In the genomic region with DNA sequence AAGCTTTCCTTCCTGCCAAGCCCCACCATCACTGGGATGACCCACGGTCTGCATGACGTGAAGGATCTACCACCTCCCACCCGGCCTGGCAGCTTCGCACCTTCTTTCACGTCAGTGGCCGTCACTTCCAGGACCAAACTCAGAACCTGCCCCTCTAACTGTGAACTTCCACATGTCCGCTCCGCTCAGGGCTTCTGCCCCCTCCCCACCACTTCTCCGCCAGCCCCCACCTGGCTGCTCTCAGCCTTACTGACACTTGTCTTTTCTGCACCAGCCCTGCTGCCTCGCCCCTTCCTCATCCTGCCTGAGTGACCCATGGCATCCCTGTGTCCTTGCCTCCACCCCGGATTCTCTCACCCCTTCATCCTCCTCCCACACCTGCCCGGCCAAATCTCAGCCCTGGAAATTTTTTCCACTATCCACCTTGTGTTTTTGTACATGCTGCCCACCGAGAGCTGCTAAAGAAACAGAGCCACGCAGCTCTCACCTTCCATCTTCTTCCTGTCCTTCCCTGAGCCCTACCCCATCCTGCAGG, we compare ENCODE assay signal across 34 cellular contexts. TPM values are rescaled to one million over a fixed set of nuclear protein-coding genes. Genes with fewer than 3 reads are reported as not detected.
"Had no signal": no experiment of that assay in that cellular context is flagged by ENCODE, and none has a peak within 500 bp of the region (broad histone marks: within the 10 kb centered on the region; RNA-seq: fewer than 3 reads in every experiment).

No MANE protein-coding gene starts in this region.

- H3K9me3 ChIP-seq: esophagus squamous epithelium, heart right ventricle, left lung, right lobe of liver, thoracic aorta, vagina had no signal

- ATAC-seq: naive thymus-derived CD4-positive, alpha-beta T cell; right lobe of liver; stimulated activated naive CD8-positive, alpha-beta T cell treated with anti-CD3 and anti-CD28 coated beads, Interleukin-15, Interleukin-2, amounts not matched to agents 100 U/mL and 50 U/mL, for 24 hours had no signal

- H3K27me3 ChIP-seq: esophagus squamous epithelium, right lobe of liver, vagina had no signal

- H3K27ac Mint-ChIP-seq: activated CD4-positive, alpha-beta memory T cell treated with anti-CD3 and anti-CD28 coated beads for 36 hours; activated CD4-positive, alpha-beta T cell treated with anti-CD3 and anti-CD28 coated beads, Interleukin-2, amount 10 ng/mL, durations not matched to agents 24 days and 14 days; activated naive CD4-positive, alpha-beta T cell treated with anti-CD3 and anti-CD28 coated beads, Interleukin-2, amount 10 ng/mL, durations not matched to agents 7 days and 5 days; activated naive CD8-positive, alpha-beta T cell treated with anti-CD3 and anti-CD28 coated beads, Interleukin-2, amount 10 ng/mL, durations not matched to agents 7 days and 5 days; activated T-cell treated with anti-CD3 and anti-CD28 coated beads, Interleukin-2, amount 50 U/mL, for 24 hours; naive thymus-derived CD4-positive, alpha-beta T cell; T-helper 1 cell treated with Interleukin-12 subunit alpha and Interleukin-12 subunit beta and Interleukin-4 antibody, amounts not matched to agents 30 μg/mL and 1 μg/mL, for 36 hours; type B pancreatic cell had no signal

- H3K4me1 ChIP-seq: right lobe of liver had no signal

- H3K4me3 Mint-ChIP-seq: activated CD4-positive, alpha-beta memory T cell treated with anti-CD3 and anti-CD28 coated beads for 36 hours; activated CD4-positive, alpha-beta T cell treated with anti-CD3 and anti-CD28 coated beads, Interleukin-2, amount 10 ng/mL, durations not matched to agents 24 days and 14 days; activated naive CD4-positive, alpha-beta T cell treated with anti-CD3 and anti-CD28 coated beads, Interleukin-2, amount 10 ng/mL, durations not matched to agents 7 days and 5 days; activated naive CD8-positive, alpha-beta T cell treated with anti-CD3 and anti-CD28 coated beads, Interleukin-2, amount 10 ng/mL, durations not matched to agents 7 days and 5 days; activated T-cell treated with anti-CD3 and anti-CD28 coated beads, Interleukin-2, amount 50 U/mL, for 24 hours; naive thymus-derived CD4-positive, alpha-beta T cell; T-helper 1 cell treated with Interleukin-12 subunit alpha and Interleukin-12 subunit beta and Interleukin-4 antibody, amounts not matched to agents 30 μg/mL and 1 μg/mL, for 36 hours; type B pancreatic cell had no signal

- H3K4me3 ChIP-seq: esophagus squamous epithelium, heart right ventricle, left lung, right lobe of liver, thoracic aorta, vagina had no signal

- H3K36me3 Mint-ChIP-seq: activated CD4-positive, alpha-beta memory T cell treated with anti-CD3 and anti-CD28 coated beads for 36 hours; activated naive CD4-positive, alpha-beta T cell treated with anti-CD3 and anti-CD28 coated beads, Interleukin-2, amount 10 ng/mL, durations not matched to agents 7 days and 5 days; activated naive CD8-positive, alpha-beta T cell treated with anti-CD3 and anti-CD28 coated beads, Interleukin-2, amount 10 ng/mL, durations not matched to agents 7 days and 5 days; naive thymus-derived CD4-positive, alpha-beta T cell; type B pancreatic cell had no signal

- DNase-seq: activated CD4-positive, alpha-beta memory T cell treated with anti-CD3 and anti-CD28 coated beads for 36 hours; activated CD4-positive, alpha-beta T cell treated with anti-CD3 and anti-CD28 coated beads, Interleukin-2, amount 10 ng/mL, durations not matched to agents 24 days and 14 days; activated CD4-positive, CD25-positive, alpha-beta regulatory T cell treated with anti-CD3 and anti-CD28 coated beads, Interleukin-2, amount 50 U/mL, for 72 hours; activated CD8-positive, alpha-beta memory T cell treated with anti-CD3 and anti-CD28 coated beads, Interleukin-2, amount 50 U/mL, for 48 hours; activated gamma-delta T cell; activated naive CD4-positive, alpha-beta T cell treated with anti-CD3 and anti-CD28 coated beads, Interleukin-2, amount 10 ng/mL, durations not matched to agents 7 days and 5 days; activated naive CD8-positive, alpha-beta T cell treated with anti-CD3 and anti-CD28 coated beads, Interleukin-2, amount 10 ng/mL, durations not matched to agents 7 days and 5 days; activated T-cell treated with anti-CD3 and anti-CD28 coated beads, Interleukin-2, amount 50 U/mL, for 24 hours; amniotic stem cell; central memory CD4-positive, alpha-beta T cell; dermis blood vessel endothelial cell; effector CD4-positive, alpha-beta T cell; esophagus squamous epithelium; foreskin melanocyte; heart right ventricle; kidney glomerular epithelial cell; left lung; naive thymus-derived CD4-positive, alpha-beta T cell; stimulated activated CD4-positive, alpha-beta T cell treated with anti-CD3 and anti-CD28 coated beads, Interleukin-12 subunit alpha, Interleukin-12 subunit beta, amount 100 ng/mL, for 4 hours; stimulated activated CD4-positive, alpha-beta T cell treated with anti-CD3 and anti-CD28 coated beads, Interleukin-4, amount 100 ng/mL, for 1 hour; stimulated activated naive CD8-positive, alpha-beta T cell treated with anti-CD3 and anti-CD28 coated beads, Interleukin-15, Interleukin-2, amounts not matched to agents 100 U/mL and 50 U/mL, for 24 hours; SW 1271; T-helper 9 cell had no signal

- H3K27ac ChIP-seq: heart right ventricle, left lung, right lobe of liver, thoracic aorta, vagina had no signal

- H3K36me3 ChIP-seq: heart right ventricle, left lung, right lobe of liver, thoracic aorta, vagina had no signal

- H3K27me3 Mint-ChIP-seq: activated CD4-positive, alpha-beta memory T cell treated with anti-CD3 and anti-CD28 coated beads for 36 hours; activated T-cell treated with anti-CD3 and anti-CD28 coated beads, Interleukin-2, amount 50 U/mL, for 24 hours had no signal

- H3K9me3 Mint-ChIP-seq: activated CD4-positive, alpha-beta memory T cell treated with anti-CD3 and anti-CD28 coated beads for 36 hours; activated CD4-positive, alpha-beta T cell treated with anti-CD3 and anti-CD28 coated beads, Interleukin-2, amount 10 ng/mL, durations not matched to agents 24 days and 14 days; activated naive CD4-positive, alpha-beta T cell treated with anti-CD3 and anti-CD28 coated beads, Interleukin-2, amount 10 ng/mL, durations not matched to agents 7 days and 5 days; activated naive CD8-positive, alpha-beta T cell treated with anti-CD3 and anti-CD28 coated beads, Interleukin-2, amount 10 ng/mL, durations not matched to agents 7 days and 5 days; activated T-cell treated with anti-CD3 and anti-CD28 coated beads, Interleukin-2, amount 50 U/mL, for 24 hours; naive thymus-derived CD4-positive, alpha-beta T cell; T-helper 1 cell treated with Interleukin-12 subunit alpha and Interleukin-12 subunit beta and Interleukin-4 antibody, amounts not matched to agents 30 μg/mL and 1 μg/mL, for 36 hours; type B pancreatic cell had no signal

RNA-seq across cellular contexts. Expression of gene PIMREG, which starts 14.2 kb away (rescaled TPM):
- total RNA-seq: thoracic aorta had no signal

RNA-seq across cellular contexts. Expression of gene AIPL1, which starts 23.6 kb away (rescaled TPM):
- total RNA-seq: activated CD4-positive, alpha-beta memory T cell treated with anti-CD3 and anti-CD28 coated beads for 36 hours; activated CD4-positive, alpha-beta T cell treated with anti-CD3 and anti-CD28 coated beads, Interleukin-2, amount 10 ng/mL, durations not matched to agents 24 days and 14 days; activated naive CD8-positive, alpha-beta T cell treated with anti-CD3 and anti-CD28 coated beads, Interleukin-2, amount 10 ng/mL, durations not matched to agents 7 days and 5 days; dermis blood vessel endothelial cell; esophagus squamous epithelium; glomerular endothelial cell; heart right ventricle; left lung; lung microvascular endothelial cell; naive thymus-derived CD4-positive, alpha-beta T cell; osteocyte; posterior vena cava; right lobe of liver; skeletal muscle tissue; subcutaneous adipose tissue; thoracic aorta; vagina had no signal
- polyA plus RNA-seq: naive thymus-derived CD4-positive, alpha-beta T cell had no signal
